Comparison of ENCODE assay signal across 8 cellular contexts in genomic region chr3:121660356-121661171, GRCh38.
DNase-seq lines count a peak whose midpoint lies in the region; ATAC-seq lines count a peak whose summit lies in the region.

Gene HCLS1 (minus strand): TSS chr3:121660903. CDS start chr3:121658347, 2,556 bp downstream.

- ATAC-seq in GM18520 (IDR thresholded peaks at IDR 0.05; ENCODE audit: unreplicated experiment), result peak; percentile 67
- peak; percentile 85 for ATAC-seq in HG02885 (IDR thresholded peaks at IDR 0.05; ENCODE audit: poor library complexity, unreplicated experiment)

- DNase-seq in SIG-M5 treated with dmso at 0.1 percent for 504 hours (lab: John Stamatoyannopoulos, UW; ENCODE audit: unreplicated experiment) (peak; percentile 96), iris pigment epithelial cell (ENCODE audit: low read depth) (peak; percentile 69), GM03348 (ENCODE audit: low spot score) (no peak), NCI-H1048 (lab: John Stamatoyannopoulos, UW) (no peak)
- DNase-seq in activated naive CD4-positive, alpha-beta T cell treated with anti-CD3 and anti-CD28 coated beads, Interleukin-2, amount 50 U/mL, for 16 hours, result peak; percentile 63
- DNase-seq in stimulated activated CD8-positive, alpha-beta memory T cell treated with anti-CD3 and anti-CD28 coated beads, Interleukin-12 subunit alpha, Interleukin-12 subunit beta, amount 100 ng/mL, for 4 hours (ENCODE audit: low read depth), result peak; percentile 50

Comparison
In these comparisons a context has a peak if more than half of its experiments do, and no peak if none do; other contexts are left out.
1. DNase-seq: peak in SIG-M5 treated with dmso at 0.1 percent for 504 hours (single experiment), activated naive CD4-positive, alpha-beta T cell treated with anti-CD3 and anti-CD28 coated beads, Interleukin-2, amount 50 U/mL, for 16 hours (single experiment), iris pigment epithelial cell (single experiment) and stimulated activated CD8-positive, alpha-beta memory T cell treated with anti-CD3 and anti-CD28 coated beads, Interleukin-12 subunit alpha, Interleukin-12 subunit beta, amount 100 ng/mL, for 4 hours (single experiment); none in GM03348 (single experiment) and NCI-H1048 (single experiment).